ENCODE assay signal across 1 cellular context in the genomic region with DNA sequence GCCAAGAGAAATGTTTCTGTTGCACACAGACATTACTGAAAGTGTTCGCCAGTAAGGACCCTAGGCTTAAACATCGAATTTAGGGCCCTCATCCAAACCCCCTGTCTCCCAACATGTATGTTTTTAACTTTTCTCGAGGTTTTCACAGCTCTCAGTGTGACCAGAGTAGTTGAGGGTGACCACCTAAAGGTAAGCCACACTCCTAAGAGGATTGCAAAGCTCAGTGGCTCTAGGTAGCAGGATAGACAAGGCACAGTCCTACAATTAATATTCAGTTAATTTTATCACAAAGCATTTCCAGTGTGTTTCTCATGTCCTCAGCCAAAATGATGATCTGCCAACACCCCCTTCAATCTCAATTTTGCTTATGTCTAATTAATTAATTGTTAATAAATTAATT.
TF ChIP-seq lines count a peak whose summit lies in the region.

No MANE protein-coding gene starts in this region.

TF ChIP-seq in GM12878, 131 proteins besides CTCF, POLR2A, EP300 and RAD21 (continued from another document):
- TF ChIP-seq, protein P1, sequence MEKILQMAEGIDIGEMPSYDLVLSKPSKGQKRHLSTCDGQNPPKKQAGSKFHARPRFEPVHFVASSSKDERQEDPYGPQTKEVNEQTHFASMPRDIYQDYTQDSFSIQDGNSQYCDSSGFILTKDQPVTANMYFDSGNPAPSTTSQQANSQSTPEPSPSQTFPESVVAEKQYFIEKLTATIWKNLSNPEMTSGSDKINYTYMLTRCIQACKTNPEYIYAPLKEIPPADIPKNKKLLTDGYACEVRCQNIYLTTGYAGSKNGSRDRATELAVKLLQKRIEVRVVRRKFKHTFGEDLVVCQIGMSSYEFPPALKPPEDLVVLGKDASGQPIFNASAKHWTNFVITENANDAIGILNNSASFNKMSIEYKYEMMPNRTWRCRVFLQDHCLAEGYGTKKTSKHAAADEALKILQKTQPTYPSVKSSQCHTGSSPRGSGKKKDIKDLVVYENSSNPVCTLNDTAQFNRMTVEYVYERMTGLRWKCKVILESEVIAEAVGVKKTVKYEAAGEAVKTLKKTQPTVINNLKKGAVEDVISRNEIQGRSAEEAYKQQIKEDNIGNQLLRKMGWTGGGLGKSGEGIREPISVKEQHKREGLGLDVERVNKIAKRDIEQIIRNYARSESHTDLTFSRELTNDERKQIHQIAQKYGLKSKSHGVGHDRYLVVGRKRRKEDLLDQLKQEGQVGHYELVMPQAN (conservative IDR thresholded peaks at IDR 0.05): no peak
- TF ChIP-seq HDGF (IDR thresholded peaks at IDR 0.05) (no peak), CUX1 (IDR thresholded peaks at IDR 0.05; ENCODE audit: insufficient replicate concordance, low read depth, low read length) (no peak), NR2C1 (IDR thresholded peaks at IDR 0.05) (no peak), IKZF1 (conservative IDR thresholded peaks at IDR 0.05) (no peak), ZNF687 (IDR thresholded peaks at IDR 0.05) (no peak), EZH2 (IDR thresholded peaks at IDR 0.05; ENCODE audit: borderline replicate concordance, control insufficient read depth, low read depth, low read length) (no peak), CREB1 (IDR thresholded peaks at IDR 0.05; ENCODE audit: low read depth) (no peak), ASH2L (IDR thresholded peaks at IDR 0.05; ENCODE audit: borderline replicate concordance, low read depth) (no peak), PKNOX1 (IDR thresholded peaks at IDR 0.05) (no peak), E2F8 (IDR thresholded peaks at IDR 0.05; ENCODE audit: low read depth, partially characterized antibody) (no peak)
- TF ChIP-seq, protein P2, sequence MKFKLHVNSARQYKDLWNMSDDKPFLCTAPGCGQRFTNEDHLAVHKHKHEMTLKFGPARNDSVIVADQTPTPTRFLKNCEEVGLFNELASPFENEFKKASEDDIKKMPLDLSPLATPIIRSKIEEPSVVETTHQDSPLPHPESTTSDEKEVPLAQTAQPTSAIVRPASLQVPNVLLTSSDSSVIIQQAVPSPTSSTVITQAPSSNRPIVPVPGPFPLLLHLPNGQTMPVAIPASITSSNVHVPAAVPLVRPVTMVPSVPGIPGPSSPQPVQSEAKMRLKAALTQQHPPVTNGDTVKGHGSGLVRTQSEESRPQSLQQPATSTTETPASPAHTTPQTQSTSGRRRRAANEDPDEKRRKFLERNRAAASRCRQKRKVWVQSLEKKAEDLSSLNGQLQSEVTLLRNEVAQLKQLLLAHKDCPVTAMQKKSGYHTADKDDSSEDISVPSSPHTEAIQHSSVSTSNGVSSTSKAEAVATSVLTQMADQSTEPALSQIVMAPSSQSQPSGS (IDR thresholded peaks at IDR 0.05; ENCODE audit: low read length): no peak
